ENCODE assay signal across 1 cellular context in genomic region chrX:1355131-1355799, GRCh38.
TF ChIP-seq lines count a peak whose summit lies in the region.

No MANE protein-coding gene starts in this region.

TF ChIP-seq in GM12878, 131 proteins besides CTCF, POLR2A, EP300 and RAD21:
- no peak for TF ChIP-seq SRF (IDR thresholded peaks at IDR 0.05; ENCODE audit: low read depth in 2 of 2, low read length in 2 of 2)
- TF ChIP-seq POLR2AphosphoS5 (IDR thresholded peaks at IDR 0.05; ENCODE audit: low read length) = 0 out of 2 replicates have a peak, but pooled peaks have one; percentile 42
- TF ChIP-seq, protein P1, sequence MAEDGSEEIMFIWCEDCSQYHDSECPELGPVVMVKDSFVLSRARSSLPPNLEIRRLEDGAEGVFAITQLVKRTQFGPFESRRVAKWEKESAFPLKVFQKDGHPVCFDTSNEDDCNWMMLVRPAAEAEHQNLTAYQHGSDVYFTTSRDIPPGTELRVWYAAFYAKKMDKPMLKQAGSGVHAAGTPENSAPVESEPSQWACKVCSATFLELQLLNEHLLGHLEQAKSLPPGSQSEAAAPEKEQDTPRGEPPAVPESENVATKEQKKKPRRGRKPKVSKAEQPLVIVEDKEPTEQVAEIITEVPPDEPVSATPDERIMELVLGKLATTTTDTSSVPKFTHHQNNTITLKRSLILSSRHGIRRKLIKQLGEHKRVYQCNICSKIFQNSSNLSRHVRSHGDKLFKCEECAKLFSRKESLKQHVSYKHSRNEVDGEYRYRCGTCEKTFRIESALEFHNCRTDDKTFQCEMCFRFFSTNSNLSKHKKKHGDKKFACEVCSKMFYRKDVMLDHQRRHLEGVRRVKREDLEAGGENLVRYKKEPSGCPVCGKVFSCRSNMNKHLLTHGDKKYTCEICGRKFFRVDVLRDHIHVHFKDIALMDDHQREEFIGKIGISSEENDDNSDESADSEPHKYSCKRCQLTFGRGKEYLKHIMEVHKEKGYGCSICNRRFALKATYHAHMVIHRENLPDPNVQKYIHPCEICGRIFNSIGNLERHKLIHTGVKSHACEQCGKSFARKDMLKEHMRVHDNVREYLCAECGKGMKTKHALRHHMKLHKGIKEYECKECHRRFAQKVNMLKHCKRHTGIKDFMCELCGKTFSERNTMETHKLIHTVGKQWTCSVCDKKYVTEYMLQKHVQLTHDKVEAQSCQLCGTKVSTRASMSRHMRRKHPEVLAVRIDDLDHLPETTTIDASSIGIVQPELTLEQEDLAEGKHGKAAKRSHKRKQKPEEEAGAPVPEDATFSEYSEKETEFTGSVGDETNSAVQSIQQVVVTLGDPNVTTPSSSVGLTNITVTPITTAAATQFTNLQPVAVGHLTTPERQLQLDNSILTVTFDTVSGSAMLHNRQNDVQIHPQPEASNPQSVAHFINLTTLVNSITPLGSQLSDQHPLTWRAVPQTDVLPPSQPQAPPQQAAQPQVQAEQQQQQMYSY (CRISPR knock-in tag; IDR thresholded peaks at IDR 0.05) = no peak
- no peak for TF ChIP-seq KAT2A (conservative IDR thresholded peaks at IDR 0.05; ENCODE audit: control insufficient read depth, low read depth, low read length)
- TF ChIP-seq, protein P2, sequence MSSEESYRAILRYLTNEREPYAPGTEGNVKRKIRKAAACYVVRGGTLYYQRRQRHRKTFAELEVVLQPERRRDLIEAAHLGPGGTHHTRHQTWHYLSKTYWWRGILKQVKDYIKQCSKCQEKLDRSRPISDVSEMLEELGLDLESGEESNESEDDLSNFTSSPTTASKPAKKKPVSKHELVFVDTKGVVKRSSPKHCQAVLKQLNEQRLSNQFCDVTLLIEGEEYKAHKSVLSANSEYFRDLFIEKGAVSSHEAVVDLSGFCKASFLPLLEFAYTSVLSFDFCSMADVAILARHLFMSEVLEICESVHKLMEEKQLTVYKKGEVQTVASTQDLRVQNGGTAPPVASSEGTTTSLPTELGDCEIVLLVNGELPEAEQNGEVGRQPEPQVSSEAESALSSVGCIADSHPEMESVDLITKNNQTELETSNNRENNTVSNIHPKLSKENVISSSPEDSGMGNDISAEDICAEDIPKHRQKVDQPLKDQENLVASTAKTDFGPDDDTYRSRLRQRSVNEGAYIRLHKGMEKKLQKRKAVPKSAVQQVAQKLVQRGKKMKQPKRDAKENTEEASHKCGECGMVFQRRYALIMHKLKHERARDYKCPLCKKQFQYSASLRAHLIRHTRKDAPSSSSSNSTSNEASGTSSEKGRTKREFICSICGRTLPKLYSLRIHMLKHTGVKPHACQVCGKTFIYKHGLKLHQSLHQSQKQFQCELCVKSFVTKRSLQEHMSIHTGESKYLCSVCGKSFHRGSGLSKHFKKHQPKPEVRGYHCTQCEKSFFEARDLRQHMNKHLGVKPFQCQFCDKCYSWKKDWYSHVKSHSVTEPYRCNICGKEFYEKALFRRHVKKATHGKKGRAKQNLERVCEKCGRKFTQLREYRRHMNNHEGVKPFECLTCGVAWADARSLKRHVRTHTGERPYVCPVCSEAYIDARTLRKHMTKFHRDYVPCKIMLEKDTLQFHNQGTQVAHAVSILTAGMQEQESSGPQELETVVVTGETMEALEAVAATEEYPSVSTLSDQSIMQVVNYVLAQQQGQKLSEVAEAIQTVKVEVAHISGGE (CRISPR knock-in tag; IDR thresholded peaks at IDR 0.05) = no peak
- no peak for TF ChIP-seq ZBTB40 (IDR thresholded peaks at IDR 0.05; ENCODE audit: borderline replicate concordance)
- TF ChIP-seq MTA2 (IDR thresholded peaks at IDR 0.05; ENCODE audit: low read depth) = no peak
- no peak for TF ChIP-seq CEBPZ (IDR thresholded peaks at IDR 0.05; ENCODE audit: low read depth, low read length)
- peak; percentile 1 for TF ChIP-seq SIX5 (IDR thresholded peaks at IDR 0.05; ENCODE audit: low read depth, low read length, severe bottlenecking)
- no peak for TF ChIP-seq NFIC (IDR thresholded peaks at IDR 0.05; ENCODE audit: low read depth, low read length)
- TF ChIP-seq WRNIP1 (IDR thresholded peaks at IDR 0.05; ENCODE audit: borderline replicate concordance, low read depth, low read length) = no peak
- no peak for TF ChIP-seq ZNF687 (IDR thresholded peaks at IDR 0.05)
- TF ChIP-seq MEF2B (IDR thresholded peaks at IDR 0.05; ENCODE audit: partially characterized antibody, poor library complexity, severe bottlenecking) = peak; percentile 23
- TF ChIP-seq, protein P3, sequence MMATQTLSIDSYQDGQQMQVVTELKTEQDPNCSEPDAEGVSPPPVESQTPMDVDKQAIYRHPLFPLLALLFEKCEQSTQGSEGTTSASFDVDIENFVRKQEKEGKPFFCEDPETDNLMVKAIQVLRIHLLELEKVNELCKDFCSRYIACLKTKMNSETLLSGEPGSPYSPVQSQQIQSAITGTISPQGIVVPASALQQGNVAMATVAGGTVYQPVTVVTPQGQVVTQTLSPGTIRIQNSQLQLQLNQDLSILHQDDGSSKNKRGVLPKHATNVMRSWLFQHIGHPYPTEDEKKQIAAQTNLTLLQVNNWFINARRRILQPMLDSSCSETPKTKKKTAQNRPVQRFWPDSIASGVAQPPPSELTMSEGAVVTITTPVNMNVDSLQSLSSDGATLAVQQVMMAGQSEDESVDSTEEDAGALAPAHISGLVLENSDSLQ (IDR thresholded peaks at IDR 0.05) = no peak
- no peak for TF ChIP-seq BRCA1 (IDR thresholded peaks at IDR 0.05; ENCODE audit: low read depth, low read length)
